Comparison of ENCODE assay signal across 1 cellular context in genomic region chr10:17872191-17873091, GRCh38.
TF ChIP-seq lines count a peak whose summit lies in the region.

No MANE protein-coding gene starts in this region.

TF ChIP-seq in GM23338, 12 proteins besides CTCF, POLR2A, EP300 and RAD21 (continued from another document):
- TF ChIP-seq ZNF462 (CRISPR knock-in tag; IDR thresholded peaks at IDR 0.05) (no peak), NANOG (IDR thresholded peaks at IDR 0.05; ENCODE audit: borderline replicate concordance) (no peak), ZNF331 (CRISPR knock-in tag; IDR thresholded peaks at IDR 0.05; ENCODE audit: low read depth) (no peak), ZNF114 (CRISPR knock-in tag; IDR thresholded peaks at IDR 0.05) (no peak), EZH2 (IDR thresholded peaks at IDR 0.05; ENCODE audit: low read depth, unreplicated experiment) (no peak), POLR2AphosphoS5 (IDR thresholded peaks at IDR 0.05; ENCODE audit: low read depth) (no peak), EZH2phosphoT487 (IDR thresholded peaks at IDR 0.05; ENCODE audit: unreplicated experiment) (no peak)
